Comparison of ENCODE assay signal across 8 cellular contexts in genomic region chr2:172234716-172235661, GRCh38.
DNase-seq lines count a peak whose midpoint lies in the region; ATAC-seq and TF ChIP-seq lines count a peak whose summit lies in the region.

No MANE protein-coding gene starts in this region.

- peaks cover 16% of the 10 kb centered on the region for H3K4me1 Mint-ChIP-seq in activated naive CD8-positive, alpha-beta T cell treated with anti-CD3 and anti-CD28 coated beads, Interleukin-2, amount 50 U/mL, for 24 hours

- TF ChIP-seq CTCF in GM13977 (IDR thresholded peaks at IDR 0.05; ENCODE audit: extremely low read depth, insufficient read depth, missing control alignments) (no peak), spleen (IDR thresholded peaks at IDR 0.05 in 8 of 11, conservative IDR thresholded peaks at IDR 0.05 in 3 of 11) (no peak), GM10248 (IDR thresholded peaks at IDR 0.05; ENCODE audit: control extremely low read depth, extremely low read depth, low read depth, missing control alignments) (no peak)

- intact Hi-C loops in spleen (cut with DNase I; ENCODE audit: low total_unique reads) = no loop called here

- WGBS in spleen, 5 donors = 1 to 4% (median 3%) methylated on average over 50 to 64 of the region's 64 CpGs

- no peaks in the 10 kb centered on the region for H3K9me3 ChIP-seq in spleen

- H3K36me3 Mint-ChIP-seq in activated naive CD8-positive, alpha-beta T cell treated with anti-CD3 and anti-CD28 coated beads, Interleukin-2, amount 50 U/mL, for 24 hours (ENCODE audit: low read depth) = no peaks in the 10 kb centered on the region

- H3K27me3 Mint-ChIP-seq in activated naive CD8-positive, alpha-beta T cell treated with anti-CD3 and anti-CD28 coated beads, Interleukin-2, amount 50 U/mL, for 24 hours = peaks cover 49% of the 10 kb centered on the region

- no peaks in the 10 kb centered on the region for H3K9me3 Mint-ChIP-seq in activated naive CD8-positive, alpha-beta T cell treated with anti-CD3 and anti-CD28 coated beads, Interleukin-2, amount 50 U/mL, for 24 hours

- POLR2A ChIA-PET in GM10248 (lab: Yijun Ruan, JAX) = no interaction called here

- in situ Hi-C loops in GM13977 (cut with MboI; ENCODE audit: low pct_unique_long_range_greater_than_20kb, low sequenced_read_pairs, unreplicated experiment) = no loop called here

- no peak overlapping the region for H3K27ac Mint-ChIP-seq in activated naive CD8-positive, alpha-beta T cell treated with anti-CD3 and anti-CD28 coated beads, Interleukin-2, amount 50 U/mL, for 24 hours

- peak overlapping the region; percentile 78 for H3K4me3 Mint-ChIP-seq in activated naive CD8-positive, alpha-beta T cell treated with anti-CD3 and anti-CD28 coated beads, Interleukin-2, amount 50 U/mL, for 24 hours

- peak; percentile 36 for DNase-seq in GM13977 (ENCODE audit: low spot score)
- peak; percentile 7 for DNase-seq in NCI-H524 treated with DMSO at 0.1 percent for 48 hours (lab: John Stamatoyannopoulos, UW)
- no peak for DNase-seq in activated naive CD8-positive, alpha-beta T cell treated with anti-CD3 and anti-CD28 coated beads, Interleukin-2, amount 50 U/mL, for 24 hours
- DNase-seq in iPS-NIHi11 (ENCODE audit: low spot score) = peak; percentile 63
- DNase-seq in spleen = no peak
- no peak for DNase-seq in AG08395 (ENCODE audit: low spot score)
- DNase-seq in GM10248 (ENCODE audit: extremely low spot score) = no peak

- peaks cover 4 to 22% (median 13%) of the 10 kb centered on the region in 6 donors for H3K4me1 ChIP-seq in spleen

- ATAC-seq in activated naive CD8-positive, alpha-beta T cell treated with anti-CD3 and anti-CD28 coated beads, Interleukin-2, amount 50 U/mL, for 24 hours = peak; percentile 43
- no peak for ATAC-seq in HG03354 (IDR thresholded peaks at IDR 0.05; ENCODE audit: poor library complexity, severe bottlenecking, unreplicated experiment)

- H3K36me3 ChIP-seq in spleen = no peaks in the 10 kb centered on the region

- no peak for TF ChIP-seq POLR2A in spleen (IDR thresholded peaks at IDR 0.05)

- CTCF ChIA-PET in GM10248 (lab: Yijun Ruan, JAX) = no interaction called here

- H3K4me3 ChIP-seq in spleen = peak overlapping the region; percentile 25 to 67 (median 33)

- no peak overlapping the region for H3K27ac ChIP-seq in spleen

- peaks cover 0 to 55% (median 22%) of the 10 kb centered on the region in 7 donors for H3K27me3 ChIP-seq in spleen (replicated peaks in 1 of 7)

Comparison
In these comparisons a context has a peak if more than half of its experiments do, and no peak if none do; other contexts are left out.
1. DNase-seq: peak in GM13977 (single experiment), NCI-H524 treated with DMSO at 0.1 percent for 48 hours (single experiment) and iPS-NIHi11 (single experiment); none in activated naive CD8-positive, alpha-beta T cell treated with anti-CD3 and anti-CD28 coated beads, Interleukin-2, amount 50 U/mL, for 24 hours (single experiment), spleen (single experiment), AG08395 (single experiment) and GM10248 (single experiment).